Comparison of ENCODE assay signal across 9 cellular contexts in genomic region chr1:110620250-110620615, GRCh38. TPM values are rescaled to one million over a fixed set of nuclear protein-coding genes. Genes with fewer than 3 reads are reported as not detected.
DNase-seq lines count a peak whose midpoint lies in the region; ATAC-seq and TF ChIP-seq lines count a peak whose summit lies in the region.
"Had no signal": no experiment of that assay in that cellular context is flagged by ENCODE, and none has a peak within 500 bp of the region (broad histone marks: within the 10 kb centered on the region; RNA-seq: fewer than 3 reads in every experiment).

No MANE protein-coding gene starts in this region.

- H3K4me1 Mint-ChIP-seq in IgD-negative memory B cell (peaks cover 14 to 20% (median 17%) of the 10 kb centered on the region in 3 donors), natural killer cell (peaks cover 22 to 27% of the 10 kb centered on the region in 2 donors)
- H3K4me1 Mint-ChIP-seq in activated T-helper 2 cell treated with anti-CD3 and anti-CD28 coated beads, Interferon-gamma antibody, Interleukin-2, Interleukin-4, amounts not matched to agents 10 μg/mL and 5 μg/mL and 100 μg/mL, durations not matched to agents 14 hours and 24 hours and 36 hours (ENCODE audit: low read depth), result peaks cover 34% of the 10 kb centered on the region

- DNase-seq in NCI-H748 (lab: John Stamatoyannopoulos, UW; ENCODE audit: unreplicated experiment) (peak; percentile 44), NCI-H748 treated with DMSO at 0.1 percent for 48 hours (lab: John Stamatoyannopoulos, UW) (no peak), natural killer cell (no peak), cerebellum (ENCODE audit: low spot score) (no peak), T-helper 9 cell (no peak), NCI-H2081 treated with DMSO at 0.1 percent for 48 hours (lab: John Stamatoyannopoulos, UW) (no peak)
- no peak for DNase-seq in activated T-helper 2 cell treated with anti-CD3 and anti-CD28 coated beads, Interferon-gamma antibody, Interleukin-2, Interleukin-4, amounts not matched to agents 10 μg/mL and 5 μg/mL and 100 μg/mL, durations not matched to agents 14 hours and 24 hours and 36 hours (ENCODE audit: low spot score)
- DNase-seq: lower lobe of right lung had no signal

- H3K27me3 Mint-ChIP-seq in IgD-negative memory B cell (peaks cover 3% of the 10 kb centered on the region), natural killer cell (ENCODE audit: low read depth in 2 of 2) (peaks cover 28 to 31% of the 10 kb centered on the region in 2 donors)
- H3K27me3 Mint-ChIP-seq in activated T-helper 2 cell treated with anti-CD3 and anti-CD28 coated beads, Interferon-gamma antibody, Interleukin-2, Interleukin-4, amounts not matched to agents 10 μg/mL and 5 μg/mL and 100 μg/mL, durations not matched to agents 14 hours and 24 hours and 36 hours (ENCODE audit: low read depth), result peaks cover 18% of the 10 kb centered on the region

- peaks cover 1% of the 10 kb centered on the region for H3K36me3 Mint-ChIP-seq in IgD-negative memory B cell
- peaks cover 4% of the 10 kb centered on the region for H3K36me3 Mint-ChIP-seq in activated T-helper 2 cell treated with anti-CD3 and anti-CD28 coated beads, Interferon-gamma antibody, Interleukin-2, Interleukin-4, amounts not matched to agents 10 μg/mL and 5 μg/mL and 100 μg/mL, durations not matched to agents 14 hours and 24 hours and 36 hours (ENCODE audit: low read depth)
- no peaks in the 10 kb centered on the region for H3K36me3 Mint-ChIP-seq in natural killer cell

- intact Hi-C loops in activated T-helper 2 cell treated with anti-CD3 and anti-CD28 coated beads, Interferon-gamma antibody, Interleukin-2, Interleukin-4, amounts not matched to agents 10 μg/mL and 5 μg/mL and 100 μg/mL, durations not matched to agents 14 hours and 24 hours and 36 hours (cut with micrococcal nuclease), result no loop called here
- intact Hi-C loops in natural killer cell (cut with micrococcal nuclease), result no loop called here

- no peak for ATAC-seq in natural killer cell

- H3K4me3 Mint-ChIP-seq in IgD-negative memory B cell (peak overlapping the region; percentile 91 to 97 (median 94)), natural killer cell (peak overlapping the region; percentile 82)
- peak overlapping the region; percentile 78 for H3K4me3 Mint-ChIP-seq in activated T-helper 2 cell treated with anti-CD3 and anti-CD28 coated beads, Interferon-gamma antibody, Interleukin-2, Interleukin-4, amounts not matched to agents 10 μg/mL and 5 μg/mL and 100 μg/mL, durations not matched to agents 14 hours and 24 hours and 36 hours (ENCODE audit: low read depth)

- TF ChIP-seq CTCF in natural killer cell (IDR thresholded peaks at IDR 0.05), result no peak

- H3K9me3 Mint-ChIP-seq in IgD-negative memory B cell (peaks cover 0 to 4% (median 0%) of the 10 kb centered on the region in 3 donors), natural killer cell (no peaks in the 10 kb centered on the region)
- peaks cover 4% of the 10 kb centered on the region for H3K9me3 Mint-ChIP-seq in activated T-helper 2 cell treated with anti-CD3 and anti-CD28 coated beads, Interferon-gamma antibody, Interleukin-2, Interleukin-4, amounts not matched to agents 10 μg/mL and 5 μg/mL and 100 μg/mL, durations not matched to agents 14 hours and 24 hours and 36 hours

- H3K27ac Mint-ChIP-seq in IgD-negative memory B cell, result peak overlapping the region; percentile 91 to 97 (median 95)
- H3K27ac Mint-ChIP-seq in activated T-helper 2 cell treated with anti-CD3 and anti-CD28 coated beads, Interferon-gamma antibody, Interleukin-2, Interleukin-4, amounts not matched to agents 10 μg/mL and 5 μg/mL and 100 μg/mL, durations not matched to agents 14 hours and 24 hours and 36 hours, result no peak overlapping the region
- peak overlapping the region; percentile 69 to 83 for H3K27ac Mint-ChIP-seq in natural killer cell

RNA-seq across cellular contexts. Expression of gene KCNA2, which starts 14.1 kb away (rescaled TPM):
- not detected for polyA plus RNA-seq in IgD-negative memory B cell
- total RNA-seq in activated T-helper 2 cell treated with anti-CD3 and anti-CD28 coated beads, Interferon-gamma antibody, Interleukin-2, Interleukin-4, amounts not matched to agents 10 μg/mL and 5 μg/mL and 100 μg/mL, durations not matched to agents 14 hours and 24 hours and 36 hours, result 0.16 and 0.21 TPM in 2 replicates
- total RNA-seq in natural killer cell (1 to 10 TPM in 1 of 3 donors, under 1 TPM in 2; 0.07 to 2.6 (median 0.26) TPM), cerebellum (14.4 TPM)

RNA-seq across cellular contexts. Expression of gene KCNA3, which starts 54.5 kb away (rescaled TPM):
- polyA plus RNA-seq in IgD-negative memory B cell, result 55.9 TPM
- 24.0 and 24.4 TPM in 2 replicates for total RNA-seq in activated T-helper 2 cell treated with anti-CD3 and anti-CD28 coated beads, Interferon-gamma antibody, Interleukin-2, Interleukin-4, amounts not matched to agents 10 μg/mL and 5 μg/mL and 100 μg/mL, durations not matched to agents 14 hours and 24 hours and 36 hours
- 10 to 100 TPM; 19.7 to 36.2 (median 30.3) TPM for total RNA-seq in natural killer cell
- 15.2 TPM for total RNA-seq in cerebellum
